ENCODE assay signal across 12 cellular contexts in genomic region chr18:36284268-36284667, GRCh38. TPM values are rescaled to one million over a fixed set of nuclear protein-coding genes. Genes with fewer than 3 reads are reported as not detected.
"Had no signal": no experiment of that assay in that cellular context is flagged by ENCODE, and none has a peak within 500 bp of the region (broad histone marks: within the 10 kb centered on the region; RNA-seq: fewer than 3 reads in every experiment).

No MANE protein-coding gene starts in this region.

- H3K9me3 ChIP-seq: lower lobe of right lung had no signal

- H3K36me3 Mint-ChIP-seq: naive thymus-derived CD4-positive, alpha-beta T cell; T-cell; type B pancreatic cell had no signal

- ATAC-seq: activated T-helper 17 cell treated with anti-CD3 and anti-CD28 coated beads, Interleukin-2, amount 50 U/mL, for 72 hours had no signal

- H3K36me3 ChIP-seq: lower lobe of right lung had no signal

- H3K27ac Mint-ChIP-seq: activated B cell treated with CpG ODN at 0.5 μM for 24 hours; activated CD4-positive, alpha-beta T cell treated with anti-CD3 and anti-CD28 coated beads, Interleukin-2, amount 10 ng/mL, durations not matched to agents 7 days and 5 days; activated naive CD4-positive, alpha-beta T cell treated with anti-CD3 and anti-CD28 coated beads for 36 hours; activated T-helper 17 cell treated with anti-CD3 and anti-CD28 coated beads, Interleukin-2, amount 50 U/mL, for 72 hours; naive thymus-derived CD4-positive, alpha-beta T cell; T-cell; type B pancreatic cell had no signal

- H3K4me1 ChIP-seq: lower lobe of right lung had no signal

- H3K4me1 Mint-ChIP-seq: activated CD4-positive, alpha-beta T cell treated with anti-CD3 and anti-CD28 coated beads, Interleukin-2, amount 10 ng/mL, durations not matched to agents 7 days and 5 days had no signal

- H3K4me3 Mint-ChIP-seq: activated B cell treated with CpG ODN at 0.5 μM for 24 hours; activated CD4-positive, alpha-beta T cell treated with anti-CD3 and anti-CD28 coated beads, Interleukin-2, amount 10 ng/mL, durations not matched to agents 7 days and 5 days; activated naive CD4-positive, alpha-beta T cell treated with anti-CD3 and anti-CD28 coated beads for 36 hours; activated T-helper 17 cell treated with anti-CD3 and anti-CD28 coated beads, Interleukin-2, amount 50 U/mL, for 72 hours; naive thymus-derived CD4-positive, alpha-beta T cell; T-cell; type B pancreatic cell had no signal

- DNase-seq: activated B cell treated with CpG ODN at 0.5 μM for 24 hours; lower lobe of right lung; stimulated activated CD4-positive, alpha-beta T cell treated with anti-CD3 and anti-CD28 coated beads, Interleukin-12 subunit alpha, Interleukin-12 subunit beta, amount 100 ng/mL, for 4 hours had no signal

- H3K4me3 ChIP-seq: coronary artery, lower lobe of right lung had no signal

- H3K27ac ChIP-seq: coronary artery, lower lobe of right lung had no signal

- H3K9me3 Mint-ChIP-seq: activated CD4-positive, alpha-beta T cell treated with anti-CD3 and anti-CD28 coated beads, Interleukin-2, amount 10 ng/mL, durations not matched to agents 7 days and 5 days; activated naive CD4-positive, alpha-beta T cell treated with anti-CD3 and anti-CD28 coated beads for 36 hours; type B pancreatic cell had no signal

RNA-seq across cellular contexts. Expression of gene FHOD3, which starts 13.2 kb away (rescaled TPM):
- total RNA-seq: activated B cell treated with CpG ODN at 0.5 μM for 24 hours; activated CD4-positive, alpha-beta T cell treated with anti-CD3 and anti-CD28 coated beads, Interleukin-2, amount 10 ng/mL, durations not matched to agents 7 days and 5 days; activated CD8-positive, alpha-beta memory T cell treated with anti-CD3 and anti-CD28 coated beads for 36 hours; activated naive CD4-positive, alpha-beta T cell treated with anti-CD3 and anti-CD28 coated beads for 36 hours; activated T-helper 17 cell treated with anti-CD3 and anti-CD28 coated beads, Interleukin-2, amount 50 U/mL, for 72 hours; mononuclear cell; naive thymus-derived CD4-positive, alpha-beta T cell had no signal
